ENCODE assay signal across 8 cellular contexts in genomic region chr5:93596676-93597441, GRCh38. TPM values are rescaled to one million over a fixed set of nuclear protein-coding genes. Genes with fewer than 3 reads are reported as not detected.
DNase-seq lines count a peak whose midpoint lies in the region; ATAC-seq and TF ChIP-seq lines count a peak whose summit lies in the region.

No MANE protein-coding gene starts in this region.

- H3K4me3 ChIP-seq in lung = no peak overlapping the region

- peak overlapping the region in 4 of 5 experiments; percentile 59 to 100 (median 100) for H3K27ac Mint-ChIP-seq in brain

- H3K27me3 Mint-ChIP-seq in brain = peaks cover 7% of the 10 kb centered on the region

- no peaks in the 10 kb centered on the region for H3K9me3 Mint-ChIP-seq in brain

- H3K4me3 Mint-ChIP-seq in brain = peak overlapping the region in 3 of 5 experiments; percentile 8 to 96 (median 93)

- peaks cover 48% of the 10 kb centered on the region for H3K4me1 Mint-ChIP-seq in brain

- peaks cover 0 to 16% of the 10 kb centered on the region in 2 donors for H3K9me3 ChIP-seq in lung (ENCODE audit: control insufficient read depth in 2 of 2, insufficient read depth in 1 of 2, low read length in 1 of 2)

- H3K4me1 ChIP-seq in lung (ENCODE audit: control insufficient read depth in 2 of 2, insufficient read depth in 2 of 2, low read length in 2 of 2) = peaks cover 0 to 12% of the 10 kb centered on the region in 2 donors

- peaks cover 37% of the 10 kb centered on the region for H3K36me3 Mint-ChIP-seq in brain

- ATAC-seq in HG02642 (IDR thresholded peaks at IDR 0.05; ENCODE audit: poor library complexity, unreplicated experiment) (peak; percentile 37), lung (ENCODE audit: insufficient read depth, low FRiP score) (peak; percentile 56), GM18907 (IDR thresholded peaks at IDR 0.05; ENCODE audit: unreplicated experiment) (no peak)

- DNase-seq in COR-L47 (lab: John Stamatoyannopoulos, UW) (peak; percentile 37), lung (ENCODE audit: low spot score) (no peak), SW 1271 (lab: John Stamatoyannopoulos, UW) (no peak), NCI-H1436 treated with DMSO at 0.1 percent for 48 hours (lab: John Stamatoyannopoulos, UW) (no peak), anterior cingulate cortex (lab: John Stamatoyannopoulos, UW) (no peak)

- H3K36me3 ChIP-seq in lung (ENCODE audit: control insufficient read depth in 2 of 2, insufficient read depth in 2 of 2, low read length in 2 of 2) = no peaks in the 10 kb centered on the region

- WGBS in lung, 2 donors = 11 to 25% methylated on average over 38 of the region's 38 CpGs

- no peak overlapping the region for H3K27ac ChIP-seq in lung (ENCODE audit: low read depth in 1 of 2, low read length in 1 of 2)

- TF ChIP-seq CTCF in brain (conservative IDR thresholded peaks at IDR 0.05) = no peak
- TF ChIP-seq CTCF in lung (IDR thresholded peaks at IDR 0.05; ENCODE audit: control extremely low read depth, extremely low read depth) = no peak

- no peaks in the 10 kb centered on the region for H3K27me3 ChIP-seq in lung (ENCODE audit: control insufficient read depth, insufficient read depth)

RNA-seq across cellular contexts. Expression of gene NR2F1, which starts 13.8 kb away (rescaled TPM):
- polyA plus RNA-seq in brain (ENCODE audit: insufficient read depth, low read depth, low replicate concordance) (356 TPM), lung (10 to 100 TPM; 15.2 to 59.3 TPM)
- 100 to 1,000 TPM in 1 of 2 donors, 10 to 100 TPM in 1; 57.3 to 104 TPM for total RNA-seq in lung

RNA-seq across cellular contexts. Expression of gene NR2F1-AS1, which starts 15.8 kb away (rescaled TPM):
- polyA plus RNA-seq in brain (ENCODE audit: insufficient read depth, low read depth, low replicate concordance) (35.2 TPM), lung (10 to 100 TPM in 1 of 2 donors, 1 to 10 TPM in 1; 3.6 to 12.9 TPM)
- total RNA-seq in lung = 10 to 100 TPM in 1 of 2 donors, 1 to 10 TPM in 1; 8.9 to 50.0 TPM
